ENCODE assay signal across 9 cellular contexts in genomic region chr1:6384962-6385672, GRCh38. TPM values are rescaled to one million over a fixed set of nuclear protein-coding genes. Genes with fewer than 3 reads are reported as not detected.
DNase-seq lines count a peak whose midpoint lies in the region; ATAC-seq and TF ChIP-seq lines count a peak whose summit lies in the region.
"Had no signal": no experiment of that assay in that cellular context is flagged by ENCODE, and none has a peak within 500 bp of the region (broad histone marks: within the 10 kb centered on the region; RNA-seq: fewer than 3 reads in every experiment).

No MANE protein-coding gene starts in this region.

- peak overlapping the region; percentile 80 for H3K27ac ChIP-seq in cingulate gyrus (ENCODE audit: low read depth, low read length)
- peak overlapping the region; percentile 72 for H3K27ac ChIP-seq in temporal lobe (ENCODE audit: low read depth, low read length)
- H3K27ac ChIP-seq: parathyroid adenoma had no signal

- H3K27me3 ChIP-seq in kidney epithelial cell (ENCODE audit: control insufficient read depth, insufficient read depth, low read length), result no peaks in the 10 kb centered on the region

- DNase-seq in NCI-H1694 (lab: John Stamatoyannopoulos, UW) (peak; percentile 74), kidney epithelial cell (ENCODE audit: low read depth) (no peak), NCI-H748 treated with DMSO at 0.1 percent for 48 hours (lab: John Stamatoyannopoulos, UW) (no peak), HPDE6-E6E7 (ENCODE audit: extremely low spot score) (no peak), HK-2 (ENCODE audit: unreplicated experiment) (no peak)

- no peak for TF ChIP-seq CTCF in kidney epithelial cell (IDR thresholded peaks at IDR 0.05; ENCODE audit: insufficient read depth, low read length, poor library complexity, severe bottlenecking)

- no peak for ATAC-seq in GM19324 (IDR thresholded peaks at IDR 0.05; ENCODE audit: low FRiP score, unreplicated experiment)

- peak overlapping the region; percentile 16 for H3K4me3 ChIP-seq in kidney epithelial cell (ENCODE audit: low read depth, low read length)

- H3K36me3 ChIP-seq in kidney epithelial cell (ENCODE audit: control insufficient read depth, insufficient read depth, low read length), result no peaks in the 10 kb centered on the region

RNA-seq across cellular contexts. Expression of gene ACOT7, which starts 8.4 kb away (rescaled TPM):
- total RNA-seq in kidney epithelial cell (75.6 and 79.8 TPM in 2 replicates), temporal lobe (44.3 TPM)

RNA-seq across cellular contexts. Expression of gene HES2, which starts 34.6 kb away (rescaled TPM):
- total RNA-seq in kidney epithelial cell, result 15.9 and 27.8 TPM in 2 replicates
- total RNA-seq in temporal lobe, result not detected

RNA-seq across cellular contexts. Expression of gene ESPN, which starts 39.5 kb away (rescaled TPM):
- total RNA-seq in kidney epithelial cell (2.7 TPM in 2 replicates), temporal lobe (under 0.01 TPM)

Comparison
In these comparisons a context has a peak if more than half of its experiments do, and no peak if none do; other contexts are left out.
1. RNA of gene HES2, which starts 34.6 kb away (total RNA-seq): 15.9 to 27.8 TPM in kidney epithelial cell; not detected in temporal lobe (single experiment); every median in the first group is over 10 times any median in the second.